In genomic region chr21:44699502-44700001, GRCh38 we compare ENCODE assay signal across 26 cellular contexts. TPM values are rescaled to one million over a fixed set of nuclear protein-coding genes. Genes with fewer than 3 reads are reported as not detected.
DNase-seq lines count a peak whose midpoint lies in the region; ATAC-seq and TF ChIP-seq lines count a peak whose summit lies in the region.
"Had no signal": no experiment of that assay in that cellular context is flagged by ENCODE, and none has a peak within 500 bp of the region (broad histone marks: within the 10 kb centered on the region; RNA-seq: fewer than 3 reads in every experiment).

No MANE protein-coding gene starts in this region.

- H3K27ac ChIP-seq in right atrium auricular region (no peak overlapping the region), RWPE2 (ENCODE audit: poor library complexity, severe bottlenecking) (no peak overlapping the region)
- H3K27ac ChIP-seq: right lobe of liver, thyroid gland had no signal

- peak overlapping the region; percentile 25 for H3K4me3 Mint-ChIP-seq in nephron progenitor cell
- H3K4me3 Mint-ChIP-seq: neural crest cell; stimulated activated naive CD8-positive, alpha-beta T cell treated with anti-CD3 and anti-CD28 coated beads, Interleukin-15, amount 100 ng/mL, for 72 hours had no signal

- no peaks in the 10 kb centered on the region for H3K9me3 ChIP-seq in right atrium auricular region
- no peaks in the 10 kb centered on the region for H3K9me3 ChIP-seq in RWPE2 (ENCODE audit: severe bottlenecking)
- H3K9me3 ChIP-seq: right lobe of liver, thyroid gland had no signal

- TF ChIP-seq CTCF in right atrium auricular region (IDR thresholded peaks at IDR 0.05) (no peak), RWPE2 (IDR thresholded peaks at IDR 0.05; ENCODE audit: poor library complexity, severe bottlenecking) (no peak), nephron progenitor cell (IDR thresholded peaks at IDR 0.05) (no peak)

- H3K27me3 ChIP-seq in right atrium auricular region (no peaks in the 10 kb centered on the region), RWPE2 (ENCODE audit: insufficient read depth, poor library complexity, severe bottlenecking) (peaks cover 25% of the 10 kb centered on the region)
- H3K27me3 ChIP-seq: thyroid gland had no signal

- peaks cover 74% of the 10 kb centered on the region for H3K4me1 Mint-ChIP-seq in nephron progenitor cell

- H3K4me1 ChIP-seq in right atrium auricular region (no peaks in the 10 kb centered on the region), RWPE2 (ENCODE audit: insufficient read depth, poor library complexity, severe bottlenecking) (no peaks in the 10 kb centered on the region)
- H3K4me1 ChIP-seq: right lobe of liver, thyroid gland had no signal

- no peaks in the 10 kb centered on the region for H3K36me3 ChIP-seq in right atrium auricular region
- H3K36me3 ChIP-seq in RWPE2 (ENCODE audit: low read depth), result no peaks in the 10 kb centered on the region
- H3K36me3 ChIP-seq: right lobe of liver, thyroid gland had no signal

- H3K27me3 Mint-ChIP-seq in nephron progenitor cell (ENCODE audit: low read depth, poor library complexity), result peaks cover 73% of the 10 kb centered on the region

- ATAC-seq in left ventricle myocardium superior, result no peak
- 0 out of 3 replicates have a peak, but pooled peaks have one; percentile 21 for ATAC-seq in RWPE2 (ENCODE audit: low read depth)
- ATAC-seq in GM21529 (IDR thresholded peaks at IDR 0.05; ENCODE audit: unreplicated experiment), result no peak
- ATAC-seq: activated naive CD4-positive, alpha-beta T cell treated with anti-CD3 and anti-CD28 coated beads, Interleukin-2, amount 50 U/mL, for 72 hours; GM12878; HCT116; Panc1; right lobe of liver; stimulated activated naive CD8-positive, alpha-beta T cell treated with anti-CD3 and anti-CD28 coated beads, Interleukin-15, amount 100 ng/mL, for 72 hours had no signal

- H3K4me3 ChIP-seq in right atrium auricular region, result no peak overlapping the region
- H3K4me3 ChIP-seq in RWPE2 (ENCODE audit: severe bottlenecking), result no peak overlapping the region
- H3K4me3 ChIP-seq: GM12878, right lobe of liver, thyroid gland had no signal

- intact Hi-C loops in left ventricle myocardium superior (cut with micrococcal nuclease), result no loop called here

- peaks cover 7% of the 10 kb centered on the region for H3K9me3 Mint-ChIP-seq in nephron progenitor cell
- H3K9me3 Mint-ChIP-seq: neural crest cell had no signal

- DNase-seq in right atrium auricular region (ENCODE audit: low spot score) (peak; percentile 26), left ventricle myocardium superior (no peak), RWPE2 (ENCODE audit: low spot score) (no peak), nephron progenitor cell (no peak), NOMO-1 treated with DMSO at 0.1 percent for 48 hours (lab: John Stamatoyannopoulos, UW; ENCODE audit: unreplicated experiment) (no peak), GF-D8 (lab: John Stamatoyannopoulos, UW) (no peak)
- DNase-seq: anterior cingulate cortex; EL; hippocampal formation; mammary epithelial cell; MM.1S; NCI-H2107; NCI-H345; SIG-M5; stimulated activated naive CD8-positive, alpha-beta T cell treated with anti-CD3 and anti-CD28 coated beads, Interleukin-15, amount 100 ng/mL, for 72 hours; T-helper 9 cell; thyroid gland had no signal

- H3K27ac Mint-ChIP-seq in nephron progenitor cell, result no peak overlapping the region
- H3K27ac Mint-ChIP-seq: activated naive CD4-positive, alpha-beta T cell treated with anti-CD3 and anti-CD28 coated beads, Interleukin-2, amount 50 U/mL, for 72 hours; progenitor cell of endocrine pancreas had no signal

- H3K36me3 Mint-ChIP-seq in nephron progenitor cell (ENCODE audit: low read depth), result no peaks in the 10 kb centered on the region

RNA-seq across cellular contexts. Expression of gene KRTAP10-12, which starts 2.6 kb away (rescaled TPM):
- total RNA-seq in right atrium auricular region (not detected), left ventricle myocardium superior (not detected)
- total RNA-seq: activated naive CD4-positive, alpha-beta T cell treated with anti-CD3 and anti-CD28 coated beads, Interleukin-2, amount 50 U/mL, for 72 hours; bronchial epithelial cell; GM12878; mammary epithelial cell; neural crest cell; progenitor cell of endocrine pancreas; right lobe of liver; thyroid gland had no signal

RNA-seq across cellular contexts. Expression of gene TSPEAR, which starts 11.8 kb away (rescaled TPM):
- total RNA-seq in right atrium auricular region, result not detected
- total RNA-seq in left ventricle myocardium superior, result 2.7 TPM
- total RNA-seq: activated naive CD4-positive, alpha-beta T cell treated with anti-CD3 and anti-CD28 coated beads, Interleukin-2, amount 50 U/mL, for 72 hours; bronchial epithelial cell; GM12878; mammary epithelial cell; neural crest cell; progenitor cell of endocrine pancreas; right lobe of liver had no signal

RNA-seq across cellular contexts. Expression of gene KRTAP12-1, which starts 17.6 kb away (rescaled TPM):
- total RNA-seq in right atrium auricular region (not detected), left ventricle myocardium superior (not detected)
- total RNA-seq: activated naive CD4-positive, alpha-beta T cell treated with anti-CD3 and anti-CD28 coated beads, Interleukin-2, amount 50 U/mL, for 72 hours; bronchial epithelial cell; GM12878; mammary epithelial cell; neural crest cell; progenitor cell of endocrine pancreas; right lobe of liver had no signal

RNA-seq across cellular contexts. Expression of gene KRTAP12-2, which starts 32.8 kb away (rescaled TPM):
- total RNA-seq in right atrium auricular region (not detected), left ventricle myocardium superior (not detected)
- total RNA-seq: activated naive CD4-positive, alpha-beta T cell treated with anti-CD3 and anti-CD28 coated beads, Interleukin-2, amount 50 U/mL, for 72 hours; bronchial epithelial cell; GM12878; mammary epithelial cell; neural crest cell; progenitor cell of endocrine pancreas; right lobe of liver had no signal

RNA-seq across cellular contexts. Expression of gene KRTAP12-3, which starts 41.8 kb away (rescaled TPM):
- total RNA-seq in right atrium auricular region, result not detected
- not detected for total RNA-seq in left ventricle myocardium superior
- total RNA-seq: activated naive CD4-positive, alpha-beta T cell treated with anti-CD3 and anti-CD28 coated beads, Interleukin-2, amount 50 U/mL, for 72 hours; bronchial epithelial cell; GM12878; mammary epithelial cell; neural crest cell; progenitor cell of endocrine pancreas; right lobe of liver; thyroid gland had no signal
